ENCODE assay signal across 11 cellular contexts in the genomic region with DNA sequence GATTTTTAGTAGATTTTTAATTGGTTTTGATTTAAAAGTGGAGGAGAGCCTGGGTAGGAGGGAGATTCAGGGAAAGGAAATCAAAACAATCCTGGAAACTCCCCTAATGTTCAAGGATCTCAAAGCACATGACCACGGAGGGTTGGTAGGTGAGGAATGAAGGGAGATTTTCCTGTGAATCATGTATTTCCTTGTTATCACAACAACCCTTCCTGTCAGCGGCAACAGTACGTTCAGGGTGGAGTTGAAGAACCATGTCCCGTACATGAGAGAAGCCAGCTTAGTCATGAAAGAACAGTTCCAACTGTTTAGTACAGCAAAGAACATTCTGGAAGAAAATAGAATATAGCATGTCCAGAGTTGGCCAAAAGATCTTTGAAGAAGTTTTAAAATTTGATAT.
DNase-seq lines count a peak whose midpoint lies in the region; TF ChIP-seq lines count a peak whose summit lies in the region.
"Had no signal": no experiment of that assay in that cellular context is flagged by ENCODE, and none has a peak within 500 bp of the region (broad histone marks: within the 10 kb centered on the region; RNA-seq: fewer than 3 reads in every experiment).

No MANE protein-coding gene starts in this region.

- H3K4me3 ChIP-seq in MG63 (no peak overlapping the region), epithelial cell of proximal tubule (ENCODE audit: low read depth, low read length) (no peak overlapping the region), BE2C (ENCODE audit: low read depth, low read length) (no peak overlapping the region)
- H3K4me3 ChIP-seq: SJCRH30 had no signal

- no peaks in the 10 kb centered on the region for H3K36me3 ChIP-seq in MG63
- H3K36me3 ChIP-seq in BE2C: no peaks in the 10 kb centered on the region
- H3K36me3 ChIP-seq: SJCRH30 had no signal

- no peaks in the 10 kb centered on the region; the same call in 1 of the 2 replicates for H3K9me3 ChIP-seq in MG63
- H3K9me3 ChIP-seq in BE2C: 0 out of 2 replicates have a peak, but pooled peaks cover 2% of the 10 kb centered on the region
- H3K9me3 ChIP-seq: SJCRH30 had no signal

- TF ChIP-seq CTCF in epithelial cell of proximal tubule (conservative IDR thresholded peaks at IDR 0.05; ENCODE audit: low read depth, low read length): no peak
- TF ChIP-seq CTCF in BE2C (IDR thresholded peaks at IDR 0.05; ENCODE audit: low read depth, low read length): no peak

- H3K27me3 ChIP-seq in MG63 (no peaks in the 10 kb centered on the region), BE2C (no peaks in the 10 kb centered on the region)
- H3K27me3 ChIP-seq: SJCRH30 had no signal

- no peaks in the 10 kb centered on the region for H3K4me1 ChIP-seq in BE2C
- H3K4me1 ChIP-seq: SJCRH30 had no signal

- in situ Hi-C loops in ACHN (cut with HindIII; ENCODE audit: low pct_ligation_motif_present, low pct_unique_long_range_greater_than_20kb, low sequenced_read_pairs): no loop called here

- DNase-seq in ACHN (peak; percentile 39), MG63 (peak; percentile 11), epithelial cell of proximal tubule (ENCODE audit: low read depth) (peak; percentile 96), mucosa of gallbladder (ENCODE audit: low spot score) (peak; percentile 15), BE2C (no peak), RKO (ENCODE audit: low spot score) (no peak), anterior cingulate cortex (lab: John Stamatoyannopoulos, UW) (no peak)
- no peak for DNase-seq in effector CD4-positive, alpha-beta T cell
- DNase-seq: activated T-cell treated with anti-CD3 and anti-CD28 coated beads, Interleukin-2, amount 50 U/mL, for 72 hours; CD4-positive, alpha-beta T cell; SJCRH30 had no signal

Comparison
In these comparisons a context has a peak if more than half of its experiments do, and no peak if none do; other contexts are left out.
1. DNase-seq: peak in ACHN (single experiment), MG63 (single experiment), epithelial cell of proximal tubule (single experiment) and mucosa of gallbladder (single experiment); none in BE2C (single experiment), RKO (single experiment), effector CD4-positive, alpha-beta T cell (single experiment) and anterior cingulate cortex (0 of 58).